18 cellular contexts compared by ENCODE assay signal in the genomic region with DNA sequence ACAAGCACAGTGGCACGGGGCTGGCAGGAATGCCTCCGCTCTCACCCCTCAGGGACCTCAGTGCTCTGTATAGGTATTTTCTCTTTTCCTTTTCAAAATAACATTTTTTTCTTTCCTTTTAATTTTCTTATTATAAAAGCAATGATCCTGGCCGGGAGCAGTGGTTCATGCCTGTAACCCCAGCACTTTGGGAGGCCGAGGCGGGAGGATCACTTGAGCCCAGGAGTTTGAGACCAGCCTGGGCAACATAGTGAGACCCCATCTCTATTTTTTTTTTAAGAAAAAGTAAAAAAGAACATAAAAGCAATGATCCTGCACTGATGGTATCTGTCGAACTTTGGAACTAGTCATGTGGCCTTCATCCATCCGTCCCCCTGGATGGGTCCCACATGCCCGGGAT. TPM values are rescaled to one million over a fixed set of nuclear protein-coding genes. Genes with fewer than 3 reads are reported as not detected.
A peak's percentile ranks its signal among the peaks of the same experiment; 100 is the strongest.
DNase-seq lines count a peak whose midpoint lies in the region; ATAC-seq and TF ChIP-seq lines count a peak whose summit lies in the region.
"Had no signal": no experiment of that assay in that cellular context is flagged by ENCODE, and none has a peak within 500 bp of the region (broad histone marks: within the 10 kb centered on the region; RNA-seq: fewer than 3 reads in every experiment).

No MANE protein-coding gene starts in this region.

- H3K4me1 Mint-ChIP-seq in activated T-cell treated with anti-CD3 and anti-CD28 coated beads, Interleukin-2, amount 50 U/mL, for 4 hours (ENCODE audit: low read depth), result peaks cover 68% of the 10 kb centered on the region
- H3K4me1 Mint-ChIP-seq in CD8-positive, alpha-beta memory T cell, result peaks cover 74 to 95% (median 77%) of the 10 kb centered on the region in 3 donors
- peaks cover 84% of the 10 kb centered on the region for H3K4me1 Mint-ChIP-seq in activated naive CD8-positive, alpha-beta T cell treated with anti-CD3 and anti-CD28 coated beads, Interleukin-2, amount 50 U/mL, for 24 hours
- peaks cover 7% of the 10 kb centered on the region for H3K4me1 Mint-ChIP-seq in neural crest cell

- H3K27ac Mint-ChIP-seq in CD8-positive, alpha-beta memory T cell, result peak overlapping the region; percentile 67 to 97 (median 89)
- peak overlapping the region; percentile 43 for H3K27ac Mint-ChIP-seq in activated naive CD8-positive, alpha-beta T cell treated with anti-CD3 and anti-CD28 coated beads, Interleukin-2, amount 50 U/mL, for 24 hours
- H3K27ac Mint-ChIP-seq in neural crest cell (ENCODE audit: unreplicated experiment), result peak overlapping the region; percentile 50
- H3K27ac Mint-ChIP-seq: CD14-positive monocyte had no signal

- H3K27ac ChIP-seq in CD8-positive, alpha-beta memory T cell (ENCODE audit: low read depth, low read length), result peak overlapping the region; percentile 30
- H3K27ac ChIP-seq: A549, Peyer's patch had no signal

- H3K27me3 ChIP-seq in CD8-positive, alpha-beta memory T cell (ENCODE audit: insufficient read depth, low read length, poor library complexity, severe bottlenecking), result no peaks in the 10 kb centered on the region
- H3K27me3 ChIP-seq: Peyer's patch had no signal

- no peaks in the 10 kb centered on the region for H3K9me3 ChIP-seq in CD8-positive, alpha-beta memory T cell (ENCODE audit: low read length)
- H3K9me3 ChIP-seq: A549, Peyer's patch had no signal

- H3K27me3 Mint-ChIP-seq in activated T-cell treated with anti-CD3 and anti-CD28 coated beads, Interleukin-2, amount 50 U/mL, for 4 hours (ENCODE audit: low read depth), result no peaks in the 10 kb centered on the region
- H3K27me3 Mint-ChIP-seq in CD8-positive, alpha-beta memory T cell, result peaks cover 0 to 1% of the 10 kb centered on the region in 2 donors
- no peaks in the 10 kb centered on the region for H3K27me3 Mint-ChIP-seq in activated naive CD8-positive, alpha-beta T cell treated with anti-CD3 and anti-CD28 coated beads, Interleukin-2, amount 50 U/mL, for 24 hours
- no peaks in the 10 kb centered on the region for H3K27me3 Mint-ChIP-seq in neural crest cell (ENCODE audit: low read depth)

- CTCF ChIA-PET in CD8-positive, alpha-beta memory T cell (lab: Charles Lee), result interaction anchor here (1.0 kb wide), 1 partner anchor 50 kb away, joined by 4 read pairs; no protein-coding TSS in a partner anchor

- H3K4me3 Mint-ChIP-seq in activated T-cell treated with anti-CD3 and anti-CD28 coated beads, Interleukin-2, amount 50 U/mL, for 4 hours, result peak overlapping the region; percentile 92
- H3K4me3 Mint-ChIP-seq in CD8-positive, alpha-beta memory T cell, result peak overlapping the region; percentile 94 to 100 (median 99)
- H3K4me3 Mint-ChIP-seq in activated naive CD8-positive, alpha-beta T cell treated with anti-CD3 and anti-CD28 coated beads, Interleukin-2, amount 50 U/mL, for 24 hours, result peak overlapping the region; percentile 98
- no peak overlapping the region for H3K4me3 Mint-ChIP-seq in neural crest cell

- H3K4me1 ChIP-seq in CD8-positive, alpha-beta memory T cell (ENCODE audit: insufficient read depth, low read length), result peaks cover 82% of the 10 kb centered on the region
- H3K4me1 ChIP-seq: A549, Peyer's patch had no signal

- DNase-seq in activated T-cell treated with anti-CD3 and anti-CD28 coated beads, Interleukin-2, amount 50 U/mL, for 4 hours, result no peak
- no peak for DNase-seq in activated T-cell treated with anti-CD3 and anti-CD28 coated beads for 4 hours
- DNase-seq in CD8-positive, alpha-beta memory T cell, result no peak
- DNase-seq in activated naive CD8-positive, alpha-beta T cell treated with anti-CD3 and anti-CD28 coated beads, Interleukin-2, amount 50 U/mL, for 24 hours, result no peak
- DNase-seq in neural crest cell (ENCODE audit: low read depth, low spot score), result no peak
- DNase-seq in T-helper 9 cell, result no peak
- DNase-seq in iPS-NIHi7 (ENCODE audit: extremely low spot score), result no peak
- DNase-seq: EL, GOT3, KBM-7, NCI-H1092, NCI-H2081 treated with DMSO at 0.1 percent for 48 hours, NCI-H510A treated with DMSO at 0.1 percent for 48 hours, NCI-H82 had no signal

- H3K36me3 Mint-ChIP-seq in activated T-cell treated with anti-CD3 and anti-CD28 coated beads, Interleukin-2, amount 50 U/mL, for 4 hours (ENCODE audit: insufficient read depth), result peaks cover 22% of the 10 kb centered on the region
- peaks cover 21 to 64% (median 45%) of the 10 kb centered on the region in 3 donors for H3K36me3 Mint-ChIP-seq in CD8-positive, alpha-beta memory T cell
- peaks cover 60% of the 10 kb centered on the region for H3K36me3 Mint-ChIP-seq in activated naive CD8-positive, alpha-beta T cell treated with anti-CD3 and anti-CD28 coated beads, Interleukin-2, amount 50 U/mL, for 24 hours (ENCODE audit: low read depth)
- H3K36me3 Mint-ChIP-seq in neural crest cell (ENCODE audit: low read depth), result no peaks in the 10 kb centered on the region
- H3K36me3 Mint-ChIP-seq: CD14-positive monocyte had no signal

- peaks cover 28% of the 10 kb centered on the region for H3K36me3 ChIP-seq in CD8-positive, alpha-beta memory T cell (ENCODE audit: insufficient read depth, low read length)
- H3K36me3 ChIP-seq: Peyer's patch had no signal

- ATAC-seq in activated T-cell treated with anti-CD3 and anti-CD28 coated beads, Interleukin-2, amount 50 U/mL, for 4 hours, result no peak
- ATAC-seq in activated naive CD8-positive, alpha-beta T cell treated with anti-CD3 and anti-CD28 coated beads, Interleukin-2, amount 50 U/mL, for 24 hours, result no peak
- ATAC-seq: A549, Right ventricle myocardium inferior had no signal

- TF ChIP-seq CTCF in neural crest cell (conservative IDR thresholded peaks at IDR 0.05), result no peak

- POLR2A ChIA-PET in CD8-positive, alpha-beta memory T cell (lab: Charles Lee), result no interaction called here

- H3K4me3 ChIP-seq in CD8-positive, alpha-beta memory T cell (ENCODE audit: low read length), result peak overlapping the region; percentile 66
- H3K4me3 ChIP-seq: A549, Peyer's patch had no signal

- no peaks in the 10 kb centered on the region for H3K9me3 Mint-ChIP-seq in activated T-cell treated with anti-CD3 and anti-CD28 coated beads, Interleukin-2, amount 50 U/mL, for 4 hours
- H3K9me3 Mint-ChIP-seq in CD8-positive, alpha-beta memory T cell, result peaks cover 0 to 3% (median 0%) of the 10 kb centered on the region in 5 donors
- no peaks in the 10 kb centered on the region for H3K9me3 Mint-ChIP-seq in activated naive CD8-positive, alpha-beta T cell treated with anti-CD3 and anti-CD28 coated beads, Interleukin-2, amount 50 U/mL, for 24 hours
- H3K9me3 Mint-ChIP-seq in neural crest cell, result no peaks in the 10 kb centered on the region
- H3K9me3 Mint-ChIP-seq: CD14-positive monocyte had no signal

RNA-seq across cellular contexts. Expression of a gene that starts 3.2 kb away (rescaled TPM):
- total RNA-seq in activated T-cell treated with anti-CD3 and anti-CD28 coated beads, Interleukin-2, amount 50 U/mL, for 4 hours, result 10 to 100 TPM; 15.7 to 57.6 (median 36.6) TPM
- total RNA-seq in CD8-positive, alpha-beta memory T cell, result 10 to 100 TPM; 94.8 to 95.7 TPM
- 762 TPM for polyA plus RNA-seq in CD8-positive, alpha-beta memory T cell
- total RNA-seq in neural crest cell, result not detected in 2 replicates
- polyA plus RNA-seq: A549 had no signal

Comparison
In these comparisons a context has a peak if more than half of its experiments do, and no peak if none do; other contexts are left out.
1. RNA of a gene that starts 3.2 kb away (total RNA-seq): 94.8 to 95.7 TPM in CD8-positive, alpha-beta memory T cell and 15.7 to 57.6 TPM in activated T-cell treated with anti-CD3 and anti-CD28 coated beads, Interleukin-2, amount 50 U/mL, for 4 hours; not detected in neural crest cell; every median in the first group is over 10 times any median in the second.
2. Peak in every context shown above with its lines, with median percentiles within 50 percentile points of each other: H3K27ac Mint-ChIP-seq.